ENCODE assay signal across 8 cellular contexts in the genomic region with DNA sequence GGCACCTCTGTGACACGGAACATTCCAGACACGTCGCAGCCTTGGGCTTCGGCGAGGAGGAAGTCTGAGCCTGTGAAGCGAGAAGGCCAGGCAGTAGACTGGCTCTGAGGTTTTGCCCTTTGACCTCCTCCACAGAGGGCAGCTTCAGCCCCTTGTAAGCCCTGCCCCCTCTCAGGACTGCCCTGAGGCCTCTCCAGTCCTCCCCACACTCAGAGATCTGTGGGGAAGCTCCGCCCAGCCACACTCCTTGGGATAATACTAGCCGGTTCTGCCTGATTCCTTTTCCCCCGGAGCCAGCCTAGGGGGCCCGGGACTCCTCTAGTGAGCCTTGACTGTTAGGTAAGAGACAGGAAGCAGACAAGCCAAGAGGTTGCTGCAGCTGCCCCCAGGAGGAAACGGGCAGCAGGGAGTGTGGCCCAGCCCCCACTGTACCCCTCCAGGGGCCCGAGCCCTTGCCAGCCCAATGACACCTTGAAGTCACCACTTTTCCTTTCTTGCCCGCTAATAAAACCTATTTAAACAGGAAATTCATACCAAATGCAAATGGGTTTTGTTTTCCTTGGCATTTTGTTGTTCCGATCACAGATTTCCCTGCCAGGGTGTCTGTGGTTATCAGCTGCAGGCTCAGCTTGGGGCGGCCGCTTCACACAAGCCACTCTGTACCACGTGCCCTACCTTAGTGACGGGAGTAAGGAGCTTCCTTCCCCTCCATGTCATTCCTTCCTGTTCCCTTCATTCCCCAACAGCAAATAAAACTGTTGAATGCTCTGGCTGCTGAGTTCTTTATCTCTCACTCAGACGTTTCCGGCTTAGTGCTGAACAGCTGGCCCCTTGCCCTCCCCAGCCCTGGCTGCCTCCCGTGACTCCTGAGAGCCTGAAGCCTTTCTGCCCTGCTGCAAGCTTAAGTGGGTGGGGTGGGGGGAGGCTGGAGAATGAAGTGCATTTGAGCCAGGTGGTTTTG.
DNase-seq lines count a peak whose midpoint lies in the region; ATAC-seq and TF ChIP-seq lines count a peak whose summit lies in the region.

No MANE protein-coding gene starts in this region.

- H4K20me1 ChIP-seq in DOHH2 (ENCODE audit: control insufficient read depth, insufficient read depth, low read depth, low read length) = no peaks in the 10 kb centered on the region

- TF ChIP-seq CTCF in DOHH2 (IDR thresholded peaks at IDR 0.05; ENCODE audit: low read depth, low read length, poor library complexity, severe bottlenecking) = no peak
- no peak for TF ChIP-seq CTCF in lower lobe of right lung (IDR thresholded peaks at IDR 0.05)
- no peak for TF ChIP-seq CTCF in testis (IDR thresholded peaks at IDR 0.05)

- WGBS in testis, 2 donors = 32 to 35% methylated on average over 20 to 21 of the region's 21 CpGs

- no peaks in the 10 kb centered on the region for H3K9me3 ChIP-seq in DOHH2 (ENCODE audit: control insufficient read depth, insufficient read depth, low read length)
- no peaks in the 10 kb centered on the region for H3K9me3 ChIP-seq in duodenal mucosa (ENCODE audit: control insufficient read depth in 1 of 2, low read length in 2 of 2)
- H3K9me3 ChIP-seq in lower lobe of right lung = no peaks in the 10 kb centered on the region
- no peaks in the 10 kb centered on the region for H3K9me3 ChIP-seq in testis

- H3K4me1 ChIP-seq in DOHH2 (ENCODE audit: control insufficient read depth, low read length) (peaks cover 36% of the 10 kb centered on the region), duodenal mucosa (ENCODE audit: control insufficient read depth in 1 of 2, insufficient read depth in 2 of 2, low read length in 2 of 2) (peaks cover 26 to 34% of the 10 kb centered on the region in 2 donors), lower lobe of right lung (peaks cover 40% of the 10 kb centered on the region), testis (peaks cover 12% of the 10 kb centered on the region)

- H3K9ac ChIP-seq in duodenal mucosa (ENCODE audit: low read depth in 1 of 2, low read length in 2 of 2) = peak overlapping the region; percentile 29 to 58

- intact Hi-C loops in lower lobe of right lung (cut with DNase I) = no loop called here
- intact Hi-C loops in testis (cut with DNase I; ENCODE audit: low total_unique reads) = no loop called here

- TF ChIP-seq POLR2A in testis (IDR thresholded peaks at IDR 0.05) = no peak

- peak; percentile 96 for DNase-seq in KBM-7
- peak; percentile 16 for DNase-seq in SK-N-DZ (ENCODE audit: low spot score)
- DNase-seq in lower lobe of right lung = peak; percentile 92
- DNase-seq in testis = peak; percentile 66
- DNase-seq in NCI-H1436 treated with DMSO at 0.1 percent for 48 hours (lab: John Stamatoyannopoulos, UW) = no peak

- H3K27ac ChIP-seq in DOHH2 (ENCODE audit: low read depth, low read length) = peak overlapping the region; percentile 36
- peak overlapping the region; percentile 68 for H3K27ac ChIP-seq in duodenal mucosa (ENCODE audit: low read depth, low read length)
- H3K27ac ChIP-seq in lower lobe of right lung = peak overlapping the region; percentile 84
- H3K27ac ChIP-seq in testis = peak overlapping the region; percentile 31 to 80

- ATAC-seq in GM21515 (IDR thresholded peaks at IDR 0.05; ENCODE audit: unreplicated experiment) (peak; percentile 45), lower lobe of right lung (peak; percentile 88 to 92)

- peak overlapping the region; percentile 69 for H3K4me2 ChIP-seq in DOHH2 (ENCODE audit: low read length)

- no peaks in the 10 kb centered on the region for H3K79me2 ChIP-seq in DOHH2 (ENCODE audit: control insufficient read depth, low read length)

- H3K27me3 ChIP-seq in DOHH2 (ENCODE audit: control insufficient read depth, low read length) = no peaks in the 10 kb centered on the region
- H3K27me3 ChIP-seq in duodenal mucosa (ENCODE audit: control insufficient read depth in 1 of 2, insufficient read depth in 2 of 2, low read length in 2 of 2) = no peaks in the 10 kb centered on the region
- H3K27me3 ChIP-seq in lower lobe of right lung (ENCODE audit: low read depth) = no peaks in the 10 kb centered on the region
- H3K27me3 ChIP-seq in testis = no peaks in the 10 kb centered on the region

- H3K36me3 ChIP-seq in DOHH2 (ENCODE audit: control insufficient read depth, low read length) (no peaks in the 10 kb centered on the region; the same call in 1 of the 2 replicates), duodenal mucosa (ENCODE audit: control insufficient read depth in 1 of 2, insufficient read depth in 2 of 2, low read length in 2 of 2) (peaks cover 5 to 20% of the 10 kb centered on the region in 2 donors), lower lobe of right lung (peaks cover 10% of the 10 kb centered on the region), testis (ENCODE audit: low read depth, missing control alignments) (no peaks in the 10 kb centered on the region)

- in situ Hi-C loops in KBM-7 (cut with MboI; ENCODE audit: low pct_unique_long_range_greater_than_20kb, low sequenced_read_pairs) = no loop called here

- no peaks in the 10 kb centered on the region for H3K9me2 ChIP-seq in DOHH2 (replicated peaks; ENCODE audit: control insufficient read depth, low read length)

- H3K4me3 ChIP-seq in DOHH2 (ENCODE audit: low read length) (peak overlapping the region; percentile 62), duodenal mucosa (ENCODE audit: low read depth in 1 of 2, low read length in 2 of 2) (peak overlapping the region; percentile 42 to 61), lower lobe of right lung (peak overlapping the region; percentile 34), testis (no peak overlapping the region)

- H3F3A ChIP-seq in DOHH2 (ENCODE audit: control insufficient read depth, insufficient read depth) = 0 out of 2 replicates have a peak, but pooled peaks cover 3% of the 10 kb centered on the region

Comparison
In these comparisons a context has a peak if more than half of its experiments do, and no peak if none do; other contexts are left out.
1. H3K4me3 ChIP-seq: peak in DOHH2 (single experiment), duodenal mucosa (2 of 2) and lower lobe of right lung (single experiment); none in testis (0 of 2).
2. Peak in every context shown above with its lines, with median percentiles within 50 percentile points of each other: H3K27ac ChIP-seq.